Comparison of ENCODE assay signal across 12 cellular contexts in the genomic region with DNA sequence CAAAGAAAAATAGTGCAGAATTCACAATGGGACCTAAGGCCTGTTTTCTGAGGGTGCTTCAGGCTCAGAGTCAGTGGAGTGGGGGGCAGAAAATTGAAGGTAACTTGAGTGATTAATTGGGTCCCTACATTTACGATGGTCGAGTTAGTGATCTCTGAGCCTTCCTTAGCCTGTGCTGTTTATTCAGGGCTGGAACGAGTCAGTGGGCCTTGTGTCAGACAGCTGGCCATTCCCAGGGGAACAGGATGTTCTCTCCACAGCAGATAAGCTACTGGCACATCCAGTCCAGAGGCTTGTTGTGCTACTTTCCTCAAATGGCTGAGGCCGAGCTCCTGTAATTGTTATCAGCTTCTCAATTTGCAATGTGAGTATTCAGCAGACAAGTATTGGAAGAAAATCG. TPM values are rescaled to one million over a fixed set of nuclear protein-coding genes. Genes with fewer than 3 reads are reported as not detected.
A peak's percentile ranks its signal among the peaks of the same experiment; 100 is the strongest.
DNase-seq lines count a peak whose midpoint lies in the region; ATAC-seq and TF ChIP-seq lines count a peak whose summit lies in the region.
"Had no signal": no experiment of that assay in that cellular context is flagged by ENCODE, and none has a peak within 500 bp of the region (broad histone marks: within the 10 kb centered on the region; RNA-seq: fewer than 3 reads in every experiment).

No MANE protein-coding gene starts in this region.

- no peaks in the 10 kb centered on the region for H3K27me3 ChIP-seq in WERI-Rb-1 (ENCODE audit: insufficient read depth, low read depth, severe bottlenecking)
- no peaks in the 10 kb centered on the region for H3K27me3 ChIP-seq in left ventricle myocardium inferior (ENCODE audit: low read depth)

- H3K36me3 ChIP-seq in WERI-Rb-1 (no peaks in the 10 kb centered on the region), left ventricle myocardium inferior (no peaks in the 10 kb centered on the region)

- peaks cover 26% of the 10 kb centered on the region for H3K4me1 ChIP-seq in left ventricle myocardium inferior

- DNase-seq in EL (peak; percentile 48), WERI-Rb-1 (peak; percentile 48), left ventricle myocardium inferior (peak; percentile 66), retina (peak; percentile 62), GOT3 (lab: John Stamatoyannopoulos, UW) (no peak)
- DNase-seq: activated gamma-delta T cell treated with Interleukin-2 at 50 U/mL for 16 hours, MV-4-11 had no signal

- H3K4me3 ChIP-seq in WERI-Rb-1 (ENCODE audit: low read depth, low read length) (no peak overlapping the region), left ventricle myocardium inferior (no peak overlapping the region)

- H3K9me3 ChIP-seq in WERI-Rb-1 (ENCODE audit: severe bottlenecking), result no peaks in the 10 kb centered on the region
- no peaks in the 10 kb centered on the region for H3K9me3 ChIP-seq in left ventricle myocardium inferior (replicated peaks)

- intact Hi-C loops in left ventricle myocardium inferior (cut with micrococcal nuclease), result no loop called here

- TF ChIP-seq CTCF in WERI-Rb-1 (IDR thresholded peaks at IDR 0.05; ENCODE audit: low read depth, low read length) (no peak), left ventricle myocardium inferior (IDR thresholded peaks at IDR 0.05; ENCODE audit: borderline replicate concordance) (no peak)

- no peak for ATAC-seq in GM19397 (IDR thresholded peaks at IDR 0.05; ENCODE audit: unreplicated experiment)
- no peak for ATAC-seq in GM19328 (IDR thresholded peaks at IDR 0.05; ENCODE audit: unreplicated experiment)
- ATAC-seq in GM21723 (IDR thresholded peaks at IDR 0.05; ENCODE audit: unreplicated experiment), result no peak

- no peak overlapping the region for H3K27ac ChIP-seq in WERI-Rb-1
- H3K27ac ChIP-seq in left ventricle myocardium inferior (replicated peaks), result peak overlapping the region; percentile 89

RNA-seq across cellular contexts. Expression of a gene that starts 29.2 kb away (rescaled TPM):
- total RNA-seq in left ventricle myocardium inferior, result 1.2 TPM
- total RNA-seq: dermis microvascular lymphatic vessel endothelial cell, OCI-LY7 had no signal
